ENCODE assay signal across 8 cellular contexts in the genomic region with DNA sequence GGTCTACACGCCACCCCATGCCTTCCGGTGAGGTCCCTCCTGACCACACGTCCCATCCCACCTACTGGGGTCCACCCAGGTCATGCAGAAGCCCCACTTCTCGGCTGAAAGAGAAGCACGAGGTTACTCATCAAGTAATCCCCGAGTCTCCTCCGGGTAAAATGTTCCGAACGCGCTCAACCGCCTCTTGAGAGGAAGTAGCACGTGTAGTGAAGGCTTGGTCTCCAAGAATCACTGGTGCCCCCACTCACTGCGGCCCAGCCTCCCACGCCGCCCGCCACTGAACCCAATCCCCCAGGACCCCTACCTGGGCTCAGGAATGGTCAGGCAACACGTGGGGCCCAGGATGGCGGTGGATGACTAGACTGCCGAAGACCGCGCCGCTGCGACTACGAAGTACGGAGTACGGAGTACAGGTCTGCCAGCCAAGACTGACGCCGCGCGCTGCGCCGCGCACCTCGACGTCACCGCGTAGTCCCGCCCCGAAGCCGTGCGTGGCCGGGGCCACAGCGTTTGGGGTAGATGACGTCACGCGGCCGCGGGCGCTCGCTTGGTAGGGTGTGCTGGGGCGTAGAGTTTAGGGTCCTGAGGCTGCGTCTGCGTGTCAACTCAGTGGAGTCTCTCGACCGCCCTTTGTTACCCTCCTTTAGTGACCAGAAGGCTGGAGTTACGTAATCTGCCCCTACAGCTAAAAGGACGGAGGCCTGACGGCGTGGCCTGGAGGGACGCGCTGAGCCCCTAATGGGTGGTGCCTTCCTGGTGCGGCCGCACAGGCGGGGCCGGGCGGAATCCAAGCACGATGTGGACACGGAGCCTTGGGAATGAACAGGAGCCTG. TPM values are rescaled to one million over a fixed set of nuclear protein-coding genes. Genes with fewer than 3 reads are reported as not detected.
DNase-seq lines count a peak whose midpoint lies in the region; ATAC-seq and TF ChIP-seq lines count a peak whose summit lies in the region.

No MANE protein-coding gene starts in this region.

- peak overlapping the region; percentile 94 for H3K27ac Mint-ChIP-seq in neural progenitor cell

- peak overlapping the region; percentile 87 for H2AFZ ChIP-seq in neural progenitor cell (replicated peaks)

- H3K9me3 Mint-ChIP-seq in neural progenitor cell: no peaks in the 10 kb centered on the region

- H3K27ac ChIP-seq in foreskin keratinocyte: peak overlapping the region; percentile 62
- H3K27ac ChIP-seq in neural progenitor cell: peak overlapping the region; percentile 86
- peak overlapping the region; percentile 97 for H3K27ac ChIP-seq in stomach smooth muscle (ENCODE audit: low read length)

- H3K36me3 ChIP-seq in neural progenitor cell (peaks cover 7% of the 10 kb centered on the region), stomach smooth muscle (ENCODE audit: control insufficient read depth in 2 of 2, insufficient read depth in 2 of 2, low read length in 2 of 2) (peaks cover 13 to 31% of the 10 kb centered on the region in 2 donors)

- H3K4me2 ChIP-seq in neural progenitor cell: peak overlapping the region; percentile 95

- H3K36me3 Mint-ChIP-seq in neural progenitor cell: peaks cover 24% of the 10 kb centered on the region

- H3K4me1 Mint-ChIP-seq in neural progenitor cell: peaks cover 25% of the 10 kb centered on the region

- peaks cover 66% of the 10 kb centered on the region for H3F3A ChIP-seq in neural progenitor cell (ENCODE audit: low read depth)

- peaks cover 38% of the 10 kb centered on the region for H3K79me2 ChIP-seq in neural progenitor cell (ENCODE audit: low read depth)

- H3K27me3 ChIP-seq in foreskin keratinocyte (no peaks in the 10 kb centered on the region), neural progenitor cell (no peaks in the 10 kb centered on the region), stomach smooth muscle (ENCODE audit: control insufficient read depth in 1 of 2, insufficient read depth in 2 of 2, low read length in 2 of 2) (no peaks in the 10 kb centered on the region)

- H3K27me3 Mint-ChIP-seq in neural progenitor cell (ENCODE audit: insufficient read depth, low read depth): peaks cover 12% of the 10 kb centered on the region

- peak overlapping the region; percentile 91 for H3K4me3 Mint-ChIP-seq in neural progenitor cell

- no peaks in the 10 kb centered on the region for H3K9me3 ChIP-seq in neural progenitor cell (ENCODE audit: low read depth)
- no peaks in the 10 kb centered on the region for H3K9me3 ChIP-seq in stomach smooth muscle (ENCODE audit: control insufficient read depth in 2 of 2, low read length in 2 of 2)

- H3K9ac ChIP-seq in neural progenitor cell (peak overlapping the region; percentile 93), stomach smooth muscle (ENCODE audit: low read length in 2 of 2) (peak overlapping the region; percentile 85 to 99)

- H3K4me1 ChIP-seq in foreskin keratinocyte (peaks cover 24% of the 10 kb centered on the region), neural progenitor cell (peaks cover 22% of the 10 kb centered on the region), stomach smooth muscle (ENCODE audit: control insufficient read depth, insufficient read depth, low read length) (peaks cover 11% of the 10 kb centered on the region)

- peak; percentile 92 for ATAC-seq in foreskin keratinocyte

- peak; percentile 95 for DNase-seq in EL
- DNase-seq in GOT3 (lab: John Stamatoyannopoulos, UW): peak; percentile 88
- peak; percentile 96 for DNase-seq in LHCN-M2 (ENCODE audit: low read depth)
- DNase-seq in SHP77 (lab: John Stamatoyannopoulos, UW): peak; percentile 95 to 98
- DNase-seq in activated gamma-delta T cell treated with Interleukin-2 at 50 U/mL for 16 hours: peak; percentile 92
- peak; percentile 80 to 87 for DNase-seq in foreskin keratinocyte
- DNase-seq in neural progenitor cell (ENCODE audit: low spot score): peak; percentile 97

- peaks cover 16% of the 10 kb centered on the region for H4K20me1 ChIP-seq in neural progenitor cell (ENCODE audit: low read depth)

- H3K4me3 ChIP-seq in neural progenitor cell (peak overlapping the region; percentile 66), stomach smooth muscle (ENCODE audit: low read length in 2 of 2) (peak overlapping the region; percentile 75 to 90)

- TF ChIP-seq CTCF in foreskin keratinocyte (conservative IDR thresholded peaks at IDR 0.05) (no peak), neural progenitor cell (IDR thresholded peaks at IDR 0.05) (no peak)

RNA-seq across cellular contexts. Expression of gene MYO1G, which starts 7.6 kb away (rescaled TPM):
- total RNA-seq in LHCN-M2 (2014; rRNA removed): not detected in 2 replicates
- polyA plus RNA-seq in LHCN-M2 (2012): 0.02 TPM
- 0.04 and 0.10 TPM in 2 replicates for total RNA-seq in foreskin keratinocyte
- 0.08 TPM in 1 of 2 replicates, not detected in the other for polyA plus RNA-seq in foreskin keratinocyte
- total RNA-seq in neural progenitor cell (ENCODE audit: low replicate concordance): 0.03 TPM in 1 of 2 replicates, not detected in the other

RNA-seq across cellular contexts. Expression of gene CCM2, which starts 13.6 kb away (rescaled TPM):
- total RNA-seq in LHCN-M2 (2014; rRNA removed): 117 and 126 TPM in 2 replicates
- 103 TPM for polyA plus RNA-seq in LHCN-M2 (2012)
- 65.4 and 68.9 TPM in 2 replicates for total RNA-seq in foreskin keratinocyte
- polyA plus RNA-seq in foreskin keratinocyte: 84.0 and 86.5 TPM in 2 replicates
- total RNA-seq in neural progenitor cell (ENCODE audit: low replicate concordance): 21.8 and 37.5 TPM in 2 replicates

Comparison
In these comparisons a context has a peak if more than half of its experiments do, and no peak if none do; other contexts are left out.
1. Peak in every context shown above with its lines: DNase-seq, ATAC-seq, H3K4me3 ChIP-seq and H3K27ac ChIP-seq.